Comparison of ENCODE assay signal across 8 cellular contexts in the genomic region with DNA sequence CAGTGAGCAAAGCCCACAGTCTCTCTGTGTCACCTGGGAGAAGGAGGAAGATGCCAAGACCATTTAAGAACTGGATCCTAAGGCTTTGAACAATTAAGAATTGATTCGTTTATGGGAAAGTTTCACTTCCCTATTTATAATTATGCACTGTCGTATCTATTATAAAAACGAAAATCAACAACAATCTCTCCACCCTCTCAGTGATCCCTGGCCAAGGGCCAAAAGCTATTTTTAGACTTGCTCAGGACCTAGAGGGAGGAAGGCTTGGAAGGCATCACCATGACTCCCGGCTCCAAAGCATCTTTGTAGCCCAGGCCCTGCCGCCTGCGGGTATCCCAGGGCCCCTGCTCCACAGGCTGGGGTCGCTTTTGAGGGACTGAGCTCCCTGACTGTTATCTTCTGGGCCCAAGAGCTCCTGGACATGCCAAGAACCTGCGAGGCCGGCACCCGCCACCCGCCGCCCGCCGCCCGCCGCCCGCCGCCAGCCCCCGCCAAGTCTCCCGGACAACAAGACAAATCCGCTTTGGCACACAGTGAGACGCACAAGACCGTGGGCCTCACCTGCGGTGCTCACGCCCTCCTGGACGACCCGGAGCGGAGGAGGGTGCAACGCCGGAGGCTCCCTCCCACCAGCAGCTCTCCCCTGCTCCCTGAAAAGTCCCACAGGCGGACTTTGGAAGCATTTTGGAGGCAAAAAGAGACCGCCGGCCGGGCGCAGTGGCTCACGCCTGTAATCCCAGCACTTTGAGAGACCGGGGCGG. TPM values are rescaled to one million over a fixed set of nuclear protein-coding genes. Genes with fewer than 3 reads are reported as not detected.
A peak's percentile ranks its signal among the peaks of the same experiment; 100 is the strongest.
DNase-seq lines count a peak whose midpoint lies in the region; ATAC-seq and TF ChIP-seq lines count a peak whose summit lies in the region.

No MANE protein-coding gene starts in this region.

- ATAC-seq in memory B cell (ENCODE audit: low read depth) (peak; percentile 51), upper lobe of right lung (no peak), HG03039 (IDR thresholded peaks at IDR 0.05; ENCODE audit: unreplicated experiment) (no peak), GM19351 (IDR thresholded peaks at IDR 0.05; ENCODE audit: unreplicated experiment) (no peak)

- H3K4me1 Mint-ChIP-seq in chondrocyte (ENCODE audit: low read depth) (peaks cover 11% of the 10 kb centered on the region), memory B cell (peaks cover 8% of the 10 kb centered on the region)

- H3K4me1 ChIP-seq in upper lobe of right lung = no peaks in the 10 kb centered on the region

- intact Hi-C loops in upper lobe of right lung (cut with DNase I) = no loop called here

- peak overlapping the region; percentile 27 for H3K27ac Mint-ChIP-seq in chondrocyte (ENCODE audit: unreplicated experiment)
- peak overlapping the region; percentile 61 for H3K27ac Mint-ChIP-seq in memory B cell

- no peaks in the 10 kb centered on the region for H3K36me3 Mint-ChIP-seq in chondrocyte (ENCODE audit: low read depth)
- no peaks in the 10 kb centered on the region for H3K36me3 Mint-ChIP-seq in memory B cell

- no peaks in the 10 kb centered on the region for H3K9me3 ChIP-seq in upper lobe of right lung

- H3K9me3 Mint-ChIP-seq in chondrocyte (ENCODE audit: low read depth) = no peaks in the 10 kb centered on the region
- H3K9me3 Mint-ChIP-seq in memory B cell = no peaks in the 10 kb centered on the region

- peak; percentile 27 for DNase-seq in NCI-H510A treated with DMSO at 0.1 percent for 48 hours (lab: John Stamatoyannopoulos, UW)
- no peak for DNase-seq in NCI-H510A (lab: John Stamatoyannopoulos, UW)
- DNase-seq in NOMO-1 treated with dmso at 0.1 percent for 144 hours (lab: John Stamatoyannopoulos, UW; ENCODE audit: unreplicated experiment) = peak; percentile 3
- DNase-seq in chondrocyte (ENCODE audit: low spot score) = no peak
- peak; percentile 15 to 25 for DNase-seq in memory B cell (ENCODE audit: low spot score in 2 of 2)
- no peak for DNase-seq in upper lobe of right lung

- H3K4me3 Mint-ChIP-seq in chondrocyte (ENCODE audit: unreplicated experiment) (peak overlapping the region; percentile 74), memory B cell (peak overlapping the region; percentile 79)

- no peaks in the 10 kb centered on the region for H3K36me3 ChIP-seq in upper lobe of right lung

- H3K27me3 Mint-ChIP-seq in chondrocyte (ENCODE audit: low read depth) (no peaks in the 10 kb centered on the region), memory B cell (peaks cover 4% of the 10 kb centered on the region)

- H3K27me3 ChIP-seq in upper lobe of right lung = peaks cover 16% of the 10 kb centered on the region

- H3K27ac ChIP-seq in upper lobe of right lung = no peak overlapping the region

- no peak for TF ChIP-seq CTCF in chondrocyte (IDR thresholded peaks at IDR 0.05)
- TF ChIP-seq CTCF in upper lobe of right lung (IDR thresholded peaks at IDR 0.05) = no peak

- H3K4me3 ChIP-seq in upper lobe of right lung = peak overlapping the region; percentile 57

RNA-seq across cellular contexts. Expression of a gene that starts 1.2 kb away (rescaled TPM):
- 5.4 to 8.5 TPM (median 6.5 TPM) in 3 replicates for total RNA-seq in chondrocyte
- total RNA-seq in upper lobe of right lung = 9.7 TPM

RNA-seq across cellular contexts. Expression of a gene that starts 17.4 kb away (rescaled TPM):
- total RNA-seq in chondrocyte (6.3 to 8.7 TPM (median 7.1 TPM) in 3 replicates), upper lobe of right lung (7.0 TPM)

Comparison
In these comparisons a context has a peak if more than half of its experiments do, and no peak if none do; other contexts are left out.
1. DNase-seq: peak in NCI-H510A treated with DMSO at 0.1 percent for 48 hours (single experiment), NOMO-1 treated with dmso at 0.1 percent for 144 hours (single experiment) and memory B cell (2 of 2); none in NCI-H510A (single experiment), chondrocyte (single experiment) and upper lobe of right lung (single experiment).